ENCODE assay signal across 24 cellular contexts in the genomic region with DNA sequence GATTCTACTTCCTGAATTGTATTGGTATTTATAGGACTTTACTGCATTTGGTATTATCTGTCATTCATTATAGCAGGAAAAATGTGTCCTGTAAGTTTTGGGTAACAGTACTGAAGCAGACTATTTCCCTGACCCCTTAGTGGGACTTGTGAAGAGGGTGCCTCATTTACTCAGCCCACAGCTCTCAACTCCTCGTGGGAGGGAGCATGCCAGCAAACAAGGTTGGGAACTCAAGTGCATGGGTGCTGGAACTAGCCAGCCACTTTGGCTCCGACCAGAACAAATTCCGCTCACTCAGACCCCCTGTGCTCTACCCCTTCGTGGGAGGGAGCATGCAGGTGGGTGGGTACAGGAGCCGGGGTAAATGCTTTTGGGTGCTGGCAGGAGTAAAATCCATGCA.
"Had no signal": no experiment of that assay in that cellular context is flagged by ENCODE, and none has a peak within 500 bp of the region (broad histone marks: within the 10 kb centered on the region; RNA-seq: fewer than 3 reads in every experiment).

No MANE protein-coding gene starts in this region.

- H3K4me3 ChIP-seq: MG63 had no signal

- DNase-seq: IMR-90; Karpas-422; KG1; MG63; NCI-H1092 treated with DMSO at 0.1 percent for 48 hours; NCI-H1436; NCI-H187; NCI-H2029; NCI-H2081 treated with DMSO at 0.1 percent for 48 hours; NCI-H2171; NCI-H226; NCI-H446; NCI-H510A; NCI-H524 treated with DMSO at 0.1 percent for 48 hours; NCI-H69; NCI-H774; NK-92 treated with Interleukin-12 subunit alpha and Interleukin-12 subunit beta, amount 100 ng/mL, for 24 hours; PC-3; SHP77; SK-N-SH; SW 1271 had no signal

- ATAC-seq: Panc1, PC-3 had no signal

- H3K4me2 ChIP-seq: SK-N-SH had no signal

- H3K27ac ChIP-seq: HL-60, RWPE1 had no signal

- H3K9me2 ChIP-seq: SK-N-SH had no signal

- H3K36me3 ChIP-seq: MG63 had no signal

- H3K9me3 ChIP-seq: MG63, SK-N-SH had no signal

- H3K9ac ChIP-seq: SK-N-SH had no signal
